10 cellular contexts compared by ENCODE assay signal in genomic region chr14:61559641-61560201, GRCh38.
A peak's percentile ranks its signal among the peaks of the same experiment; 100 is the strongest.
DNase-seq lines count a peak whose midpoint lies in the region; ATAC-seq, FAIRE-seq and TF ChIP-seq lines count a peak whose summit lies in the region.
"Had no signal": no experiment of that assay in that cellular context is flagged by ENCODE, and none has a peak within 500 bp of the region (broad histone marks: within the 10 kb centered on the region; RNA-seq: fewer than 3 reads in every experiment).

No MANE protein-coding gene starts in this region.

- H3K4me2 ChIP-seq in H9 (ENCODE audit: insufficient read depth, insufficient read length, low read length) = no peak overlapping the region

- TF ChIP-seq POLR2A in spleen (IDR thresholded peaks at IDR 0.05) = no peak
- no peak for TF ChIP-seq POLR2A in GM12891 (IDR thresholded peaks at IDR 0.05; ENCODE audit: low read depth, low read length)

- H2BK12ac ChIP-seq in H9 (ENCODE audit: insufficient read length, low read depth, low read length) = no peak overlapping the region

- intact Hi-C loops in kidney (cut with DNase I) = no loop called here
- intact Hi-C loops in spleen (cut with DNase I; ENCODE audit: low total_unique reads) = no loop called here
- intact Hi-C loops in CD4-positive, alpha-beta memory T cell (cut with micrococcal nuclease) = loop anchor here (10.0 kb wide), 1 partner anchor 275 kb away; no protein-coding TSS in a partner anchor

- WGBS in H9 (ENCODE audit: extremely low coverage, insufficient read length, low lambda C conversion rate) = no CpG with 5 or more reads among the region's 14 CpGs
- 94 to 98% (median 95%) methylated on average over 14 of the region's 14 CpGs for WGBS in spleen, 5 donors

- peaks cover 29 to 40% of the 10 kb centered on the region in 2 experiments for H3K4me1 Mint-ChIP-seq in H9
- peaks cover 5 to 39% (median 15%) of the 10 kb centered on the region in 4 donors for H3K4me1 Mint-ChIP-seq in CD4-positive, alpha-beta memory T cell
- peaks cover 68% of the 10 kb centered on the region for H3K4me1 Mint-ChIP-seq in activated T-cell treated with anti-CD3 and anti-CD28 coated beads, Interleukin-2, amount 50 U/mL, for 24 hours (ENCODE audit: low read depth)

- no peak overlapping the region for H3K4me3 Mint-ChIP-seq in H9
- no peak overlapping the region for H3K4me3 Mint-ChIP-seq in CD4-positive, alpha-beta memory T cell
- no peak overlapping the region for H3K4me3 Mint-ChIP-seq in activated T-cell treated with anti-CD3 and anti-CD28 coated beads, Interleukin-2, amount 50 U/mL, for 24 hours
- H3K4me3 Mint-ChIP-seq: T-helper 17 cell had no signal

- H3K9me3 ChIP-seq in H9 (ENCODE audit: control insufficient read depth, low read depth, low read length) (no peaks in the 10 kb centered on the region), kidney (ENCODE audit: control insufficient read depth in 1 of 2, low read length in 2 of 2) (no peaks in the 10 kb centered on the region), spleen (no peaks in the 10 kb centered on the region)
- H3K9me3 ChIP-seq in CD4-positive, alpha-beta memory T cell (ENCODE audit: control insufficient read depth in 1 of 2, low read length in 2 of 2) = no peaks in the 10 kb centered on the region

- H3K27ac ChIP-seq in H9 (ENCODE audit: insufficient read length, low read depth, low read length) = no peak overlapping the region
- H3K27ac ChIP-seq in kidney (ENCODE audit: low read depth in 2 of 2, low read length in 2 of 2) = peak overlapping the region; percentile 93 to 98
- peak overlapping the region in 7 of 8 donors; percentile 69 to 89 (median 81) for H3K27ac ChIP-seq in spleen
- H3K27ac ChIP-seq in CD4-positive, alpha-beta memory T cell (ENCODE audit: low read depth, low read length) = no peak overlapping the region

- H3T11ph ChIP-seq in H9 (ENCODE audit: low read length) = no peak overlapping the region

- POLR2A ChIA-PET in CD4-positive, alpha-beta memory T cell (lab: Charles Lee; ENCODE audit: partially characterized antibody) = interaction anchor here (1.0 kb wide), 1 partner anchor 102 kb away, joined by 3 read pairs; no protein-coding TSS in a partner anchor

- no peak overlapping the region for H3K18ac ChIP-seq in H9 (ENCODE audit: insufficient read length, low read depth, low read length)

- H2AK5ac ChIP-seq in H9 (ENCODE audit: insufficient read length, low read length) = no peak overlapping the region

- no peak for FAIRE-seq in kidney (lab: Jason Lieb, UNC)
- FAIRE-seq in GM12891 (lab: Jason Lieb, UNC) = no peak
- FAIRE-seq: colon had no signal

- no peak overlapping the region for H2BK15ac ChIP-seq in H9 (ENCODE audit: low read depth, low read length)

- H3K36me3 Mint-ChIP-seq in H9 (ENCODE audit: insufficient read depth in 1 of 3, low read depth in 3 of 3) = peaks cover 0 to 3% (median 0%) of the 10 kb centered on the region in 3 experiments; a peak in 1 of 7 replicates
- H3K36me3 Mint-ChIP-seq in CD4-positive, alpha-beta memory T cell = no peaks in the 10 kb centered on the region
- H3K36me3 Mint-ChIP-seq in activated T-cell treated with anti-CD3 and anti-CD28 coated beads, Interleukin-2, amount 50 U/mL, for 24 hours (ENCODE audit: low read depth) = peaks cover 6% of the 10 kb centered on the region

- H3K9ac ChIP-seq in H9 (ENCODE audit: extremely low read depth, insufficient read length, low read length) (no peak overlapping the region), kidney (ENCODE audit: low read length in 2 of 2) (peak overlapping the region; percentile 72 to 85)

- H3K79me1 ChIP-seq in H9 (ENCODE audit: insufficient read depth, low read depth, low read length, poor library complexity, severe bottlenecking) = no peaks in the 10 kb centered on the region

- TF ChIP-seq CTCF in H9 (conservative IDR thresholded peaks at IDR 0.05) (no peak), kidney (IDR thresholded peaks at IDR 0.05; ENCODE audit: borderline replicate concordance, extremely low read depth, insufficient read depth) (peak; percentile 13), spleen (IDR thresholded peaks at IDR 0.05 in 8 of 11, conservative IDR thresholded peaks at IDR 0.05 in 3 of 11) (no peak)

- no peak overlapping the region for H2BK120ac ChIP-seq in H9 (ENCODE audit: low read depth, low read length, poor library complexity, severe bottlenecking)

- no peaks in the 10 kb centered on the region; a peak in 1 of 5 replicates for H3K9me3 Mint-ChIP-seq in H9
- H3K9me3 Mint-ChIP-seq in CD4-positive, alpha-beta memory T cell = peaks cover 0 to 5% (median 0%) of the 10 kb centered on the region in 8 donors
- H3K9me3 Mint-ChIP-seq in activated T-cell treated with anti-CD3 and anti-CD28 coated beads, Interleukin-2, amount 50 U/mL, for 24 hours = peaks cover 2% of the 10 kb centered on the region

- H2BK20ac ChIP-seq in H9 (ENCODE audit: low read depth, low read length, poor library complexity, severe bottlenecking) = no peak overlapping the region

- DNase-seq in H9 (peak; percentile 39), SK-N-DZ (ENCODE audit: low spot score) (peak; percentile 94), kidney (no peak), spleen (no peak), GM12891 (ENCODE audit: insufficient read length, low spot score) (no peak)
- DNase-seq in CD4-positive, alpha-beta memory T cell = no peak
- DNase-seq in activated T-cell treated with anti-CD3 and anti-CD28 coated beads, Interleukin-2, amount 50 U/mL, for 24 hours = no peak
- DNase-seq: T-helper 17 cell had no signal

- H3K4me3 ChIP-seq in kidney (ENCODE audit: low read length in 2 of 2) = peak overlapping the region; percentile 33 to 67
- H3K4me3 ChIP-seq in spleen = no peak overlapping the region
- H3K4me3 ChIP-seq in CD4-positive, alpha-beta memory T cell (ENCODE audit: low read length in 2 of 2) = no peak overlapping the region

- no peak overlapping the region for H3K23ac ChIP-seq in H9 (ENCODE audit: insufficient read length, low read depth, low read length)

- no peaks in the 10 kb centered on the region for H3K27me3 ChIP-seq in H9 (ENCODE audit: insufficient read depth, low read length)
- no peaks in the 10 kb centered on the region for H3K27me3 ChIP-seq in spleen (replicated peaks in 1 of 7)
- no peaks in the 10 kb centered on the region for H3K27me3 ChIP-seq in CD4-positive, alpha-beta memory T cell (ENCODE audit: insufficient read depth, low read length)

- H2BK5ac ChIP-seq in H9 (ENCODE audit: insufficient read length, low read length) = no peak overlapping the region

- H3K36me3 ChIP-seq in kidney (ENCODE audit: control insufficient read depth in 1 of 2, insufficient read depth in 2 of 2, low read length in 2 of 2) = no peaks in the 10 kb centered on the region
- no peaks in the 10 kb centered on the region for H3K36me3 ChIP-seq in spleen
- H3K36me3 ChIP-seq in CD4-positive, alpha-beta memory T cell (ENCODE audit: insufficient read depth, low read length) = no peaks in the 10 kb centered on the region

- no peak overlapping the region for H4K5ac ChIP-seq in H9 (ENCODE audit: insufficient read length, low read depth, low read length)

- H4K8ac ChIP-seq in H9 (replicated peaks; ENCODE audit: insufficient read length, low read depth, low read length) = no peak overlapping the region

- H3K27me3 Mint-ChIP-seq in H9 (ENCODE audit: low read depth) = peaks cover 8% of the 10 kb centered on the region
- H3K27me3 Mint-ChIP-seq in CD4-positive, alpha-beta memory T cell = no peaks in the 10 kb centered on the region
- no peaks in the 10 kb centered on the region for H3K27me3 Mint-ChIP-seq in activated T-cell treated with anti-CD3 and anti-CD28 coated beads, Interleukin-2, amount 50 U/mL, for 24 hours
- H3K27me3 Mint-ChIP-seq: T-helper 17 cell had no signal

- no peaks in the 10 kb centered on the region for H3K79me2 ChIP-seq in H9 (ENCODE audit: insufficient read depth, low read length)

- H2AFZ ChIP-seq in H9 (ENCODE audit: low read length) = no peak overlapping the region

- H3K56ac ChIP-seq in H9 (ENCODE audit: insufficient read length, low read depth, low read length) = no peak overlapping the region

- H3K4me1 ChIP-seq in H9 (ENCODE audit: insufficient read depth, low read length) (no peaks in the 10 kb centered on the region; the same call in 1 of the 2 replicates), kidney (ENCODE audit: control insufficient read depth in 1 of 2, insufficient read depth in 1 of 2, low read depth in 1 of 2, low read length in 2 of 2) (peaks cover 42 to 49% of the 10 kb centered on the region in 2 donors), spleen (peaks cover 0 to 59% (median 29%) of the 10 kb centered on the region in 6 donors)
- H3K4me1 ChIP-seq in CD4-positive, alpha-beta memory T cell (ENCODE audit: insufficient read depth, low read length) = peaks cover 7% of the 10 kb centered on the region

- H3K4ac ChIP-seq in H9 (ENCODE audit: low read depth, low read length) = no peak overlapping the region

- no peak overlapping the region for H4K91ac ChIP-seq in H9 (ENCODE audit: insufficient read length, low read depth, low read length)

- ATAC-seq in GM21447 (IDR thresholded peaks at IDR 0.05; ENCODE audit: unreplicated experiment) = no peak
- ATAC-seq: T-helper 17 cell had no signal

- CTCF ChIA-PET in CD4-positive, alpha-beta memory T cell (lab: Charles Lee; ENCODE audit: partially characterized antibody) = interaction anchor here (1.2 to 1.7 kb wide), 4 partner anchors 9 to 98 kb away, joined by 3 to 4 read pairs (median 4); no protein-coding TSS in a partner anchor

- no peaks in the 10 kb centered on the region for H3K23me2 ChIP-seq in H9 (ENCODE audit: insufficient read length, low read depth, low read length, poor library complexity, severe bottlenecking)

- no peak overlapping the region for H3K14ac ChIP-seq in H9 (ENCODE audit: insufficient read depth, low read length)

- H3K27ac Mint-ChIP-seq in H9 = no peak overlapping the region
- no peak overlapping the region for H3K27ac Mint-ChIP-seq in CD4-positive, alpha-beta memory T cell
- no peak overlapping the region for H3K27ac Mint-ChIP-seq in activated T-cell treated with anti-CD3 and anti-CD28 coated beads, Interleukin-2, amount 50 U/mL, for 24 hours
- H3K27ac Mint-ChIP-seq: T-helper 17 cell had no signal

- no peaks in the 10 kb centered on the region for H4K20me1 ChIP-seq in H9 (ENCODE audit: control insufficient read depth, insufficient read depth, insufficient read length)

TF ChIP-seq in GM12891, 5 proteins besides CTCF, POLR2A, EP300 and RAD21:
- TF ChIP-seq SPI1 (IDR thresholded peaks at IDR 0.05; ENCODE audit: low read depth, low read length) (no peak), TAF1 (IDR thresholded peaks at IDR 0.05; ENCODE audit: low read depth, low read length) (no peak), PAX5 (IDR thresholded peaks at IDR 0.05; ENCODE audit: insufficient read depth, low read length, severe bottlenecking) (no peak), POU2F2 (IDR thresholded peaks at IDR 0.05; ENCODE audit: low read depth, low read length) (no peak)
TF ChIP-seq in GM12891: peak in this region for 0.

Comparison
In these comparisons a context has a peak if more than half of its experiments do, and no peak if none do; other contexts are left out.
1. DNase-seq: peak in H9 (single experiment) and SK-N-DZ (single experiment); none in kidney (single experiment), spleen (single experiment), CD4-positive, alpha-beta memory T cell (0 of 5), activated T-cell treated with anti-CD3 and anti-CD28 coated beads, Interleukin-2, amount 50 U/mL, for 24 hours (single experiment) and GM12891 (single experiment).
2. H3K27ac ChIP-seq: peak in kidney (2 of 2) and spleen (7 of 8); none in H9 (single experiment) and CD4-positive, alpha-beta memory T cell (single experiment).
3. H3K4me3 ChIP-seq: peak in kidney (2 of 2); none in spleen (0 of 8) and CD4-positive, alpha-beta memory T cell (0 of 2).